Comparison of ENCODE assay signal across 8 cellular contexts in genomic region chr1:94883688-94884087, GRCh38. TPM values are rescaled to one million over a fixed set of nuclear protein-coding genes. Genes with fewer than 3 reads are reported as not detected.
DNase-seq lines count a peak whose midpoint lies in the region; ATAC-seq and TF ChIP-seq lines count a peak whose summit lies in the region.

No MANE protein-coding gene starts in this region.

- ATAC-seq in HG03354 (IDR thresholded peaks at IDR 0.05; ENCODE audit: poor library complexity, severe bottlenecking, unreplicated experiment) (peak; percentile 68), upper lobe of right lung (peak; percentile 57)

- H3K27me3 ChIP-seq in ascending aorta = no peaks in the 10 kb centered on the region
- H3K27me3 ChIP-seq in upper lobe of right lung = no peaks in the 10 kb centered on the region

- H3K36me3 ChIP-seq in ascending aorta = no peaks in the 10 kb centered on the region
- H3K36me3 ChIP-seq in upper lobe of right lung = no peaks in the 10 kb centered on the region

- no peak for TF ChIP-seq CTCF in ascending aorta (IDR thresholded peaks at IDR 0.05)
- no peak for TF ChIP-seq CTCF in upper lobe of right lung (IDR thresholded peaks at IDR 0.05)

- peak overlapping the region; percentile 61 to 69 for H3K27ac ChIP-seq in ascending aorta
- H3K27ac ChIP-seq in upper lobe of right lung = peak overlapping the region; percentile 65

- H3K9me3 ChIP-seq in ascending aorta (no peaks in the 10 kb centered on the region), upper lobe of right lung (no peaks in the 10 kb centered on the region)

- DNase-seq in AG20443 (ENCODE audit: low spot score) (peak; percentile 68), ascending aorta (ENCODE audit: low spot score in 2 of 2) (no peak), left kidney (ENCODE audit: low read depth, low spot score) (peak; percentile 36), upper lobe of right lung (no peak), SHP77 treated with DMSO at 0.1 percent for 48 hours (lab: John Stamatoyannopoulos, UW) (no peak), germinal center (ENCODE audit: low spot score) (no peak), COLO829 (ENCODE audit: low spot score) (no peak)

- H3K4me3 ChIP-seq in ascending aorta (peak overlapping the region in 1 of 2 donors; percentile 30), upper lobe of right lung (peak overlapping the region; percentile 5)

- H3K4me1 ChIP-seq in ascending aorta (peaks cover 7 to 11% of the 10 kb centered on the region in 2 donors), upper lobe of right lung (peaks cover 18% of the 10 kb centered on the region)

- intact Hi-C loops in ascending aorta (cut with DNase I) = loop anchor here (1.0 kb wide), 1 partner anchor 17 kb away; no protein-coding TSS in a partner anchor
- intact Hi-C loops in upper lobe of right lung (cut with DNase I) = no loop called here

RNA-seq across cellular contexts. Expression of gene CNN3, which starts 43.2 kb away (rescaled TPM):
- total RNA-seq in ascending aorta = 362 TPM
- 215 TPM for total RNA-seq in upper lobe of right lung

Comparison
In these comparisons a context has a peak if more than half of its experiments do, and no peak if none do; other contexts are left out.
1. DNase-seq: peak in AG20443 (single experiment) and left kidney (single experiment); none in ascending aorta (0 of 2), upper lobe of right lung (single experiment), SHP77 treated with DMSO at 0.1 percent for 48 hours (single experiment), germinal center (single experiment) and COLO829 (single experiment).